In the genomic region with DNA sequence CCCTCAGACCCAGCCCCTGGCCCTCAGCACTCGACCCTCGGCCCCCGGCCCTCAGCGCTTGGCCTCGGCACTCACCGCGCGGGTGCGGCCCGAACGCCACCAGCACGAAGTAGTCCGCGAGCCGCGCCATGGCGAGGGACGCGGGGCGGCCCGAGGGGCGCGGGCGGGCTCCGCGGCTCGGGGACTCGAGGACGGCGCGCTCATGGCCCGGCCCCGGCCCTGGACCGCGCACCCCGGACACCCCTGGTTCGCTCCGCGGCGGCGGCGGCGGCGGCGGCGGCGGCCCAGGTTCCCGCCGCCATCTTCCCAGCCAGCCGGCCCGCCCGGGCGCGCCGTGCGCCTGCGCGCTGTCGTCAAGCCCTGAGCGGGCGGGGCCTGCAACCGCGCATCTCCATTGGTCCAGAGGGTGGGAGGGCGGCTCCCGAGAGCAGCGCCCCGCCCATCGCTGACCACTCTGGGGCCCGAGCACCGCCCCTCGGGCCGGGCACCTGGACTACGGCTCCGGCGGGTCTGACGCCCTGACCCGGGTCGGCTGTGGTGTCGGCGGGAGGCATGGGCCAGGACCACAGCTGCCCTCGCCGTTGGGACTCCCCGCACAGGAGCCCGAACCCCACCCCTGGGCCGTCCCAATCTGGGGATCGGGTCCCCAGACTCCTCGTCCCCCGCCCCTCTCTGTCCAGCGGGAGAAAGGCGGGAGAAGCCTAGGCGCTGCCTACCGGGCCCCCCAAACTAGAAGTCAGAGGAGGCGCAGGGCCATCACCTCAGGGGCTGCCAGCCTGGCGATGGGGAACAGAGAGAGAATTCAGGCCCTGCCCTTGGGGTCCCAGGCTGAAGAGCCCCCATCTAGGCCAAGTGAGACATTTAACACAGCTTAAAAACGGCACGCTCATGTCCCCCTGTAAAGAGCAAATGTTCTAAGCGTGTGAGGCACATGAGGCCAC, we compare ENCODE assay signal across 8 cellular contexts. TPM values are rescaled to one million over a fixed set of nuclear protein-coding genes. Genes with fewer than 3 reads are reported as not detected.
DNase-seq lines count a peak whose midpoint lies in the region; ATAC-seq and TF ChIP-seq lines count a peak whose summit lies in the region.

A gene with protein sequence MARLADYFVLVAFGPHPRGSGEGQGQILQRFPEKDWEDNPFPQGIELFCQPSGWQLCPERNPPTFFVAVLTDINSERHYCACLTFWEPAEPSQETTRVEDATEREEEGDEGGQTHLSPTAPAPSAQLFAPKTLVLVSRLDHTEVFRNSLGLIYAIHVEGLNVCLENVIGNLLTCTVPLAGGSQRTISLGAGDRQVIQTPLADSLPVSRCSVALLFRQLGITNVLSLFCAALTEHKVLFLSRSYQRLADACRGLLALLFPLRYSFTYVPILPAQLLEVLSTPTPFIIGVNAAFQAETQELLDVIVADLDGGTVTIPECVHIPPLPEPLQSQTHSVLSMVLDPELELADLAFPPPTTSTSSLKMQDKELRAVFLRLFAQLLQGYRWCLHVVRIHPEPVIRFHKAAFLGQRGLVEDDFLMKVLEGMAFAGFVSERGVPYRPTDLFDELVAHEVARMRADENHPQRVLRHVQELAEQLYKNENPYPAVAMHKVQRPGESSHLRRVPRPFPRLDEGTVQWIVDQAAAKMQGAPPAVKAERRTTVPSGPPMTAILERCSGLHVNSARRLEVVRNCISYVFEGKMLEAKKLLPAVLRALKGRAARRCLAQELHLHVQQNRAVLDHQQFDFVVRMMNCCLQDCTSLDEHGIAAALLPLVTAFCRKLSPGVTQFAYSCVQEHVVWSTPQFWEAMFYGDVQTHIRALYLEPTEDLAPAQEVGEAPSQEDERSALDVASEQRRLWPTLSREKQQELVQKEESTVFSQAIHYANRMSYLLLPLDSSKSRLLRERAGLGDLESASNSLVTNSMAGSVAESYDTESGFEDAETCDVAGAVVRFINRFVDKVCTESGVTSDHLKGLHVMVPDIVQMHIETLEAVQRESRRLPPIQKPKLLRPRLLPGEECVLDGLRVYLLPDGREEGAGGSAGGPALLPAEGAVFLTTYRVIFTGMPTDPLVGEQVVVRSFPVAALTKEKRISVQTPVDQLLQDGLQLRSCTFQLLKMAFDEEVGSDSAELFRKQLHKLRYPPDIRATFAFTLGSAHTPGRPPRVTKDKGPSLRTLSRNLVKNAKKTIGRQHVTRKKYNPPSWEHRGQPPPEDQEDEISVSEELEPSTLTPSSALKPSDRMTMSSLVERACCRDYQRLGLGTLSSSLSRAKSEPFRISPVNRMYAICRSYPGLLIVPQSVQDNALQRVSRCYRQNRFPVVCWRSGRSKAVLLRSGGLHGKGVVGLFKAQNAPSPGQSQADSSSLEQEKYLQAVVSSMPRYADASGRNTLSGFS (N-terminal part only) (minus strand): TSS at position 325 of the 941 bp plus-strand sequence. CDS start 195 bp downstream, at position 130.

- peaks cover 3% of the 10 kb centered on the region for H3K27me3 Mint-ChIP-seq in activated T-cell treated with anti-CD3 and anti-CD28 coated beads, Interleukin-2, amount 50 U/mL, for 72 hours (ENCODE audit: low read depth)

- peak within 1 kb of the TSS; percentile 36 for H3K27ac Mint-ChIP-seq in activated T-cell treated with anti-CD3 and anti-CD28 coated beads, Interleukin-2, amount 50 U/mL, for 72 hours

- POLR2A ChIA-PET in Panc1 (lab: Charles Lee), result no interaction called here

- no peaks in the 10 kb centered on the region for H3K9me3 Mint-ChIP-seq in activated T-cell treated with anti-CD3 and anti-CD28 coated beads, Interleukin-2, amount 50 U/mL, for 72 hours

- H3K4me1 Mint-ChIP-seq in activated T-cell treated with anti-CD3 and anti-CD28 coated beads, Interleukin-2, amount 50 U/mL, for 72 hours (ENCODE audit: low read depth), result peaks cover 55% of the 10 kb centered on the region

- H3K36me3 ChIP-seq in HUES64 (ENCODE audit: insufficient read depth, low read length), result no peaks in the 10 kb centered on the region
- no peaks in the 10 kb centered on the region; the same call in 1 of the 2 replicates for H3K36me3 ChIP-seq in Panc1 (ENCODE audit: control insufficient read depth, insufficient read depth, low read length)
- no peaks in the 10 kb centered on the region for H3K36me3 ChIP-seq in mucosa of stomach (ENCODE audit: control insufficient read depth, insufficient read depth, low read length)

- in situ Hi-C loops in Panc1 (cut with HindIII; ENCODE audit: low pct_unique_long_range_greater_than_20kb, low sequenced_read_pairs), result no loop called here

- ATAC-seq in GM21381 (IDR thresholded peaks at IDR 0.05; ENCODE audit: unreplicated experiment) (peak; percentile 67), Panc1 (peak; percentile 94), esophagus mucosa (peak; percentile 76)
- peak; percentile 78 to 85 for ATAC-seq in activated T-cell treated with anti-CD3 and anti-CD28 coated beads, Interleukin-2, amount 50 U/mL, for 72 hours (replicated peaks in 1 of 2)

- H3K9ac ChIP-seq in HUES64 (ENCODE audit: low read depth, low read length), result peak within 1 kb of the TSS; percentile 65
- H3K9ac ChIP-seq in mucosa of stomach (ENCODE audit: low read length), result peak within 1 kb of the TSS; percentile 83

- H3K4me3 Mint-ChIP-seq in activated T-cell treated with anti-CD3 and anti-CD28 coated beads, Interleukin-2, amount 50 U/mL, for 72 hours, result peak within 1 kb of the TSS; percentile 89 to 100

- WGBS in HUES64, result 4% methylated on average over 97 of the region's 97 CpGs

- H3K4me1 ChIP-seq in HUES64 (ENCODE audit: insufficient read depth, low read length) (peaks cover 11% of the 10 kb centered on the region; the same call in 1 of the 2 replicates), Panc1 (ENCODE audit: control insufficient read depth, insufficient read depth, low read length) (peaks cover 15% of the 10 kb centered on the region), mucosa of stomach (ENCODE audit: control insufficient read depth, insufficient read depth, low read length) (peaks cover 47% of the 10 kb centered on the region)

- peaks cover 2 to 5% of the 10 kb centered on the region in 2 donors for H3K36me3 Mint-ChIP-seq in activated T-cell treated with anti-CD3 and anti-CD28 coated beads, Interleukin-2, amount 50 U/mL, for 72 hours (ENCODE audit: insufficient read depth in 2 of 2)

- H3K9me3 ChIP-seq in HUES64 (ENCODE audit: insufficient read depth, low read depth, low read length) (no peaks in the 10 kb centered on the region), Panc1 (ENCODE audit: control insufficient read depth, insufficient read depth, low read depth, low read length) (no peaks in the 10 kb centered on the region), mucosa of stomach (ENCODE audit: control insufficient read depth, low read length) (no peaks in the 10 kb centered on the region)

- H3K4me3 ChIP-seq in HUES64 (ENCODE audit: low read length) (peak within 1 kb of the TSS; percentile 69), Panc1 (ENCODE audit: low read depth in 2 of 2, low read length in 2 of 2) (peak within 1 kb of the TSS; percentile 59 to 63), mucosa of stomach (ENCODE audit: low read length) (peak within 1 kb of the TSS; percentile 46)

- H3K27me3 ChIP-seq in HUES64 (ENCODE audit: insufficient read depth, low read length) (peaks cover 13% of the 10 kb centered on the region), Panc1 (ENCODE audit: control insufficient read depth, insufficient read depth, low read length) (no peaks in the 10 kb centered on the region), mucosa of stomach (ENCODE audit: control insufficient read depth, insufficient read depth, low read length) (peaks cover 3% of the 10 kb centered on the region)

- intact Hi-C loops in Panc1 (cut with micrococcal nuclease; ENCODE audit: unreplicated experiment), result no loop called here

- no peak for TF ChIP-seq CTCF in Panc1 (IDR thresholded peaks at IDR 0.05)

- peak within 1 kb of the TSS; percentile 46; the same call in 1 of the 2 replicates for H3K27ac ChIP-seq in HUES64 (ENCODE audit: low read depth, low read length)
- H3K27ac ChIP-seq in Panc1 (ENCODE audit: low read length), result peak within 1 kb of the TSS; percentile 63

- BruUV-seq in Panc1 (replicated peaks; lab: Mats Ljungman, UMichigan), result no TSS peak

- CTCF ChIA-PET in Panc1 (lab: Charles Lee), result no interaction called here

- DNase-seq in COR-L47 (lab: John Stamatoyannopoulos, UW) (peak; percentile 88), Panc1 (ENCODE audit: low read depth, low spot score) (no peak)
- DNase-seq in activated T-cell treated with anti-CD3 and anti-CD28 coated beads, Interleukin-2, amount 50 U/mL, for 72 hours, result peak; percentile 93 to 97
- peak; percentile 69 to 77 for DNase-seq in stimulated activated CD8-positive, alpha-beta memory T cell treated with anti-CD3 and anti-CD28 coated beads, Interleukin-4, amount 100 ng/mL, for 4 hours (ENCODE audit: low read depth in 2 of 2, low spot score in 1 of 2)

RNA-seq across cellular contexts. Expression of the gene that starts here (rescaled TPM):
- 31.3 TPM for polyA plus RNA-seq in HUES64 (2013, experiment 1 of 2)
- 37.2 TPM for polyA plus RNA-seq in HUES64 (2013, experiment 2 of 2)
- 59.2 TPM for total RNA-seq in Panc1 (2021; ENCODE audit: unreplicated experiment)
- polyA plus RNA-seq in Panc1 (2012; ENCODE audit: insufficient read length), result 52.8 TPM
- total RNA-seq in activated T-cell treated with anti-CD3 and anti-CD28 coated beads, Interleukin-2, amount 50 U/mL, for 72 hours, result 100 to 1,000 TPM; 108 to 114 TPM
- total RNA-seq in esophagus mucosa, result 55.0 TPM
